10 cellular contexts compared by ENCODE assay signal in genomic region chrX:46757593-46757992, GRCh38. TPM values are rescaled to one million over a fixed set of nuclear protein-coding genes. Genes with fewer than 3 reads are reported as not detected.
DNase-seq lines count a peak whose midpoint lies in the region; ATAC-seq and TF ChIP-seq lines count a peak whose summit lies in the region.
"Had no signal": no experiment of that assay in that cellular context is flagged by ENCODE, and none has a peak within 500 bp of the region (broad histone marks: within the 10 kb centered on the region; RNA-seq: fewer than 3 reads in every experiment).

No MANE protein-coding gene starts in this region.

- no peaks in the 10 kb centered on the region for H3K36me3 ChIP-seq in BJ (ENCODE audit: control insufficient read depth, insufficient read depth, low read length)

- H3K27me3 Mint-ChIP-seq in mesothelial cell of epicardium (ENCODE audit: low read depth), result peaks cover 4% of the 10 kb centered on the region

- H3K27me3 ChIP-seq in BJ (ENCODE audit: control insufficient read depth, insufficient read depth, low read length) (no peaks in the 10 kb centered on the region), HL-60 (ENCODE audit: insufficient read depth, poor library complexity, severe bottlenecking) (no peaks in the 10 kb centered on the region)

- TF ChIP-seq CTCF in BJ (IDR thresholded peaks at IDR 0.05; ENCODE audit: insufficient read depth, low read depth, low read length), result no peak
- TF ChIP-seq CTCF in HL-60 (IDR thresholded peaks at IDR 0.05; ENCODE audit: insufficient read depth, low read length), result no peak
- TF ChIP-seq CTCF in mesothelial cell of epicardium (IDR thresholded peaks at IDR 0.05; ENCODE audit: unreplicated experiment), result no peak

- no peak overlapping the region for H3K27ac Mint-ChIP-seq in mesothelial cell of epicardium

- no peak overlapping the region for H3K27ac ChIP-seq in HL-60 (replicated peaks)

- no peak for DNase-seq in BJ (ENCODE audit: low read depth)
- no peak for DNase-seq in HL-60 (ENCODE audit: low read depth in 1 of 2, low spot score in 1 of 2)
- peak; percentile 23 for DNase-seq in astrocyte of the hippocampus (ENCODE audit: low read depth, low spot score)
- DNase-seq in mesothelial cell of epicardium (ENCODE audit: low spot score in 2 of 2, unreplicated experiment in 2 of 2), result no peak
- no peak for DNase-seq in NK-92 (lab: John Stamatoyannopoulos, UW; ENCODE audit: unreplicated experiment)
- no peak for DNase-seq in mesenteric fat pad (ENCODE audit: low spot score)
- DNase-seq: activated CD8-positive, alpha-beta memory T cell treated with anti-CD3 and anti-CD28 coated beads, Interleukin-2, amount 50 U/mL, for 4 hours; NCI-H748 treated with DMSO at 0.1 percent for 48 hours had no signal

- H3K4me1 Mint-ChIP-seq in mesothelial cell of epicardium, result peaks cover 23% of the 10 kb centered on the region

- peak overlapping the region; percentile 87 for H3K4me3 Mint-ChIP-seq in mesothelial cell of epicardium

- POLR2A ChIA-PET in BJ (lab: Charles Lee), result no interaction called here

- peaks cover 1% of the 10 kb centered on the region for H3K36me3 Mint-ChIP-seq in mesothelial cell of epicardium

- H3K9me3 Mint-ChIP-seq in mesothelial cell of epicardium, result peaks cover 4% of the 10 kb centered on the region

- CTCF ChIA-PET in BJ (lab: Yijun Ruan, JAX), result interaction anchor here (1.7 to 4.4 kb wide), 3 partner anchors 35 to 72 kb away, joined by 4 to 54 read pairs (median 16); no protein-coding TSS in a partner anchor

- H3K4me3 ChIP-seq in BJ (ENCODE audit: low read depth, low read length), result peak overlapping the region; percentile 68
- H3K4me3 ChIP-seq in HL-60 (replicated peaks; ENCODE audit: insufficient read depth, low read length), result peak overlapping the region; percentile 60; the same call in 1 of the 2 replicates

- ATAC-seq in GM21423 (IDR thresholded peaks at IDR 0.05; ENCODE audit: unreplicated experiment) (no peak), GM21360 (IDR thresholded peaks at IDR 0.05; ENCODE audit: unreplicated experiment) (no peak)

RNA-seq across cellular contexts. Expression of gene SLC9A7, which starts 1.3 kb away (rescaled TPM):
- polyA plus RNA-seq in BJ (2011; rRNA removed), result 21.5 and 21.6 TPM in 2 replicates
- 44.1 and 78.6 TPM in 2 replicates for polyA minus RNA-seq in BJ (2011; rRNA and poly(A)+ RNA removed)
- total RNA-seq in mesothelial cell of epicardium, result 13.6 to 14.3 TPM (median 14.1 TPM) in 3 replicates
- total RNA-seq in mesenteric fat pad, result 1.3 TPM
